In the genomic region with DNA sequence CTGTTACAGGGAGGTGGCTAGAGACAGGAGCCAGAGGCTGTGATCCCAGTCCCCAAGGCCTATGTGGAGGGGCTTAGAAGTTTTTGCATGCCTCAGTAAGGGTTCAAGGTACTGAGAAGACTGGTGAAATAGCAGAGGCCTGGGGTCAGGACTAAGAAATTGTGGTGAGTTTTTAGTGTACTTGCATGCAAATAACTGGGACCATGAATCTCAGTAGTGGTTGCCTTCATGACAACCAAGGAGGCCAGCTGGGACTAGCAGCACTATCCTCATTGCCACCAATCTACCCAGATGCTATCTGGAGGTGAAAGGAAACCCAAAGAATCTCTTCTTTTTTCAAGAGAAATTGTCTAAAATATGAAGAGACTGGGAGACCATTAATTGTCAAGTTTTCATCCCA, we compare ENCODE assay signal across 15 cellular contexts.
DNase-seq lines count a peak whose midpoint lies in the region; ATAC-seq and TF ChIP-seq lines count a peak whose summit lies in the region.
"Had no signal": no experiment of that assay in that cellular context is flagged by ENCODE, and none has a peak within 500 bp of the region (broad histone marks: within the 10 kb centered on the region; RNA-seq: fewer than 3 reads in every experiment).

No MANE protein-coding gene starts in this region.

- H3K4me3 ChIP-seq in cardiac muscle cell (no peak overlapping the region), thoracic aorta (peak overlapping the region; percentile 2), dorsolateral prefrontal cortex (no peak overlapping the region)
- H3K4me3 ChIP-seq in CD8-positive, alpha-beta T cell (ENCODE audit: low read depth, low read length), result no peak overlapping the region
- H3K4me3 ChIP-seq: gastroesophageal sphincter, ovary had no signal

- H2BK20ac ChIP-seq in H9 (ENCODE audit: low read depth, low read length, poor library complexity, severe bottlenecking), result no peak overlapping the region

- no peak overlapping the region for H2AFZ ChIP-seq in H9 (ENCODE audit: low read length)

- peaks cover 28 to 31% of the 10 kb centered on the region in 2 experiments for H3K4me1 Mint-ChIP-seq in H9
- no peaks in the 10 kb centered on the region for H3K4me1 Mint-ChIP-seq in CD8-positive, alpha-beta T cell (ENCODE audit: low read depth)

- H3K27ac Mint-ChIP-seq in H9, result peak overlapping the region; percentile 16 to 66 (median 23); a peak in 4 of 7 replicates
- no peak overlapping the region for H3K27ac Mint-ChIP-seq in CD8-positive, alpha-beta T cell
- H3K27ac Mint-ChIP-seq: activated naive CD4-positive, alpha-beta T cell treated with anti-CD3 and anti-CD28 coated beads for 36 hours had no signal

- H4K8ac ChIP-seq in H9 (replicated peaks; ENCODE audit: insufficient read length, low read depth, low read length), result no peak overlapping the region

- H3K27me3 ChIP-seq in cardiac muscle cell, result no peaks in the 10 kb centered on the region
- H3K27me3 ChIP-seq in H9 (ENCODE audit: insufficient read depth, low read length), result no peaks in the 10 kb centered on the region
- no peaks in the 10 kb centered on the region for H3K27me3 ChIP-seq in thoracic aorta (replicated peaks; ENCODE audit: insufficient read depth)
- no peaks in the 10 kb centered on the region for H3K27me3 ChIP-seq in CD8-positive, alpha-beta T cell (ENCODE audit: insufficient read depth, low read length)
- H3K27me3 ChIP-seq in dorsolateral prefrontal cortex, result no peaks in the 10 kb centered on the region
- H3K27me3 ChIP-seq: gastroesophageal sphincter, ovary had no signal

- H3K9ac ChIP-seq in H9 (ENCODE audit: extremely low read depth, insufficient read length, low read length), result no peak overlapping the region

- H3K36me3 ChIP-seq in cardiac muscle cell (no peaks in the 10 kb centered on the region), thoracic aorta (no peaks in the 10 kb centered on the region)
- no peaks in the 10 kb centered on the region for H3K36me3 ChIP-seq in CD8-positive, alpha-beta T cell (ENCODE audit: insufficient read depth, low read length)
- H3K36me3 ChIP-seq: gastroesophageal sphincter, ovary had no signal

- H2BK15ac ChIP-seq in H9 (ENCODE audit: low read depth, low read length), result no peak overlapping the region

- H3K9me3 Mint-ChIP-seq in H9, result no peaks in the 10 kb centered on the region; a peak in 1 of 5 replicates
- no peaks in the 10 kb centered on the region for H3K9me3 Mint-ChIP-seq in CD8-positive, alpha-beta T cell

- no peak overlapping the region for H3K23ac ChIP-seq in H9 (ENCODE audit: insufficient read length, low read depth, low read length)

- H3K27ac ChIP-seq in cardiac muscle cell (peak overlapping the region; percentile 77), H9 (ENCODE audit: insufficient read length, low read depth, low read length) (no peak overlapping the region), thoracic aorta (no peak overlapping the region), dorsolateral prefrontal cortex (peak overlapping the region in 9 of 59 donors; percentile 3 to 36 (median 23))
- H3K27ac ChIP-seq in CD8-positive, alpha-beta T cell (ENCODE audit: low read depth, low read length), result no peak overlapping the region
- H3K27ac ChIP-seq: gastroesophageal sphincter, ovary had no signal

- H3K14ac ChIP-seq in H9 (ENCODE audit: insufficient read depth, low read length), result no peak overlapping the region

- H2BK5ac ChIP-seq in H9 (ENCODE audit: insufficient read length, low read length), result no peak overlapping the region

- TF ChIP-seq CTCF in cardiac muscle cell (IDR thresholded peaks at IDR 0.05; ENCODE audit: low read depth, low read length) (no peak), H9 (conservative IDR thresholded peaks at IDR 0.05) (no peak), thoracic aorta (IDR thresholded peaks at IDR 0.05) (no peak), dorsolateral prefrontal cortex (IDR thresholded peaks at IDR 0.05 in 54 of 56, conservative IDR thresholded peaks at IDR 0.05 in 2 of 56; ENCODE audit: low read depth in 1 of 56, partially characterized antibody in 56 of 56) (no peak)
- no peak for TF ChIP-seq CTCF in CD8-positive, alpha-beta T cell (IDR thresholded peaks at IDR 0.05)

- ATAC-seq in HG03175 (IDR thresholded peaks at IDR 0.05; ENCODE audit: unreplicated experiment) (peak; percentile 84), thoracic aorta (ENCODE audit: insufficient number of reproducible peaks, low FRiP score, low read depth) (no peak)
- ATAC-seq in CD8-positive, alpha-beta T cell, result no peak
- ATAC-seq: gastroesophageal sphincter, left ventricle myocardium superior had no signal

- no peaks in the 10 kb centered on the region for H4K20me1 ChIP-seq in H9 (ENCODE audit: control insufficient read depth, insufficient read depth, insufficient read length)

- H3K23me2 ChIP-seq in H9 (ENCODE audit: insufficient read length, low read depth, low read length, poor library complexity, severe bottlenecking), result no peaks in the 10 kb centered on the region

- intact Hi-C loops in cardiac septum (cut with DNase I) (no loop called here), dorsolateral prefrontal cortex (cut with DNase I) (no loop called here)
- intact Hi-C loops in CD8-positive, alpha-beta T cell (cut with DNase I, micrococcal nuclease), result no loop called here

- H3K79me2 ChIP-seq in H9 (ENCODE audit: insufficient read depth, low read length), result no peaks in the 10 kb centered on the region

- H3T11ph ChIP-seq in H9 (ENCODE audit: low read length), result no peak overlapping the region

- H3K4me3 Mint-ChIP-seq in H9, result no peak overlapping the region
- H3K4me3 Mint-ChIP-seq in CD8-positive, alpha-beta T cell, result no peak overlapping the region
- H3K4me3 Mint-ChIP-seq: activated naive CD4-positive, alpha-beta T cell treated with anti-CD3 and anti-CD28 coated beads for 36 hours had no signal

- H2AK5ac ChIP-seq in H9 (ENCODE audit: insufficient read length, low read length), result no peak overlapping the region

- H4K91ac ChIP-seq in H9 (ENCODE audit: insufficient read length, low read depth, low read length), result no peak overlapping the region

- no peaks in the 10 kb centered on the region for H3K9me3 ChIP-seq in cardiac muscle cell (ENCODE audit: low read depth)
- H3K9me3 ChIP-seq in H9 (ENCODE audit: control insufficient read depth, low read depth, low read length), result no peaks in the 10 kb centered on the region
- H3K9me3 ChIP-seq in thoracic aorta, result no peaks in the 10 kb centered on the region
- no peaks in the 10 kb centered on the region for H3K9me3 ChIP-seq in CD8-positive, alpha-beta T cell (ENCODE audit: low read length)
- H3K9me3 ChIP-seq: gastroesophageal sphincter, ovary had no signal

- no peaks in the 10 kb centered on the region for H3K36me3 Mint-ChIP-seq in H9 (ENCODE audit: insufficient read depth in 1 of 3, low read depth in 3 of 3)
- H3K36me3 Mint-ChIP-seq in CD8-positive, alpha-beta T cell, result no peaks in the 10 kb centered on the region

- no peak overlapping the region for H4K5ac ChIP-seq in H9 (ENCODE audit: insufficient read length, low read depth, low read length)

- CTCF ChIA-PET in CD8-positive, alpha-beta T cell (lab: Charles Lee), result no interaction called here

- H2BK12ac ChIP-seq in H9 (ENCODE audit: insufficient read length, low read depth, low read length), result no peak overlapping the region

- no peak for DNase-seq in cardiac muscle cell (ENCODE audit: low read depth in 1 of 2, low spot score in 1 of 2)
- DNase-seq in cardiac septum (ENCODE audit: low spot score), result no peak
- DNase-seq in H9, result no peak
- DNase-seq in thoracic aorta (ENCODE audit: low spot score), result no peak
- no peak for DNase-seq in midbrain (lab: John Stamatoyannopoulos, UW)
- DNase-seq in CD8-positive, alpha-beta T cell, result no peak
- DNase-seq in dorsolateral prefrontal cortex, result no peak
- DNase-seq: activated naive CD4-positive, alpha-beta T cell treated with anti-CD3 and anti-CD28 coated beads for 36 hours; DMS53; left ventricle myocardium superior; NCI-H446; ovary; Right ventricle myocardium superior had no signal

- H3K4ac ChIP-seq in H9 (ENCODE audit: low read depth, low read length), result no peak overlapping the region

- H3K56ac ChIP-seq in H9 (ENCODE audit: insufficient read length, low read depth, low read length), result no peak overlapping the region

- no peak overlapping the region for H2BK120ac ChIP-seq in H9 (ENCODE audit: low read depth, low read length, poor library complexity, severe bottlenecking)

- POLR2A ChIA-PET in CD8-positive, alpha-beta T cell (lab: Charles Lee), result no interaction called here

- H3K27me3 Mint-ChIP-seq in H9 (ENCODE audit: low read depth), result no peaks in the 10 kb centered on the region
- H3K27me3 Mint-ChIP-seq in CD8-positive, alpha-beta T cell (ENCODE audit: low read depth), result no peaks in the 10 kb centered on the region

- H3K4me1 ChIP-seq in cardiac muscle cell (ENCODE audit: low read depth) (peaks cover 16% of the 10 kb centered on the region), H9 (ENCODE audit: insufficient read depth, low read length) (peaks cover 4% of the 10 kb centered on the region; the same call in 1 of the 2 replicates), thoracic aorta (ENCODE audit: control insufficient read depth in 1 of 2, low read depth in 2 of 2) (peaks cover 12 to 52% of the 10 kb centered on the region in 2 donors)
- no peaks in the 10 kb centered on the region for H3K4me1 ChIP-seq in CD8-positive, alpha-beta T cell (ENCODE audit: insufficient read depth, low read length)

- no peaks in the 10 kb centered on the region for H3K79me1 ChIP-seq in H9 (ENCODE audit: insufficient read depth, low read depth, low read length, poor library complexity, severe bottlenecking)

- no peak overlapping the region for H3K4me2 ChIP-seq in H9 (ENCODE audit: insufficient read depth, insufficient read length, low read length)

- no peak overlapping the region for H3K18ac ChIP-seq in H9 (ENCODE audit: insufficient read length, low read depth, low read length)
